ENCODE assay signal across 1 cellular context in the genomic region with DNA sequence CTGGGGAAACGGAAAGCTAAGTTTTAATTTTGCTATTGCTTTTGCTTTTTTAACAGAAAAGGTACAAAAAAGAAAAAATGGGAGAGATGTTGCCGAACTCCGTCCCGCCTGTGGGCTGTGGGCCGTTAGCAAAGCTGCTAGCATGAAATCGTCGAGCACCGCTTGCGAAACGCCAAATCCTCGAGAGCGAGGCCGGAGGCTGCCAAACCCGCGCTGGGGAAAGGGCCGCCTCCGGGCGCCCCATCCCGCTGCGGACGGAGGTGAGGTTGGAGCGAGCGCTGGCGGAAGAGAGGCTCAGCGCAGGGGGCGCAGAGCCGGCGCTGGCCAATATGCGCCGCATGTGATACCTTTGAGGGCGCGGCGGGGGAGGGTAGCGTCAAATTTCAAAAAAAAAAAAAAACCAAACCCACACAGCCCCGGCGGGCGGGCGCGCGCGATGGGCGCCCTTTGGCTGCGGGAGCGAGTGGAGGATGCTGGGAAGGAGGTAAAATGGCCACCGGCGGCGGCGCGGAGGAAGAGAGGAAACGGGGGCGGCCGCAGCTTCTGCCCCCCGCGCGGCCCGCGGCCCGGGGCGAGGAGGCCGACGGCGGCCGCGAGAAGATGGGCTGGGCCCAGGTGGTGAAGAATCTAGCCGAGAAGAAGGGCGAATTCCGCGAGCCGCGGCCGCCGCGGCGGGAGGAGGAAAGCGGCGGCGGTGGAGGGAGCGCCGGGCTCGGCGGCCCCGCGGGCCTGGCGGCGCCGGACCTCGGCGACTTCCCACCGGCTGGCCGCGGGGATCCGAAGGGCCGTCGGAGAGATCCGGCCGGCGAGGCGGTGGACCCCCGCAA.
TF ChIP-seq lines count a peak whose summit lies in the region.

A gene with protein sequence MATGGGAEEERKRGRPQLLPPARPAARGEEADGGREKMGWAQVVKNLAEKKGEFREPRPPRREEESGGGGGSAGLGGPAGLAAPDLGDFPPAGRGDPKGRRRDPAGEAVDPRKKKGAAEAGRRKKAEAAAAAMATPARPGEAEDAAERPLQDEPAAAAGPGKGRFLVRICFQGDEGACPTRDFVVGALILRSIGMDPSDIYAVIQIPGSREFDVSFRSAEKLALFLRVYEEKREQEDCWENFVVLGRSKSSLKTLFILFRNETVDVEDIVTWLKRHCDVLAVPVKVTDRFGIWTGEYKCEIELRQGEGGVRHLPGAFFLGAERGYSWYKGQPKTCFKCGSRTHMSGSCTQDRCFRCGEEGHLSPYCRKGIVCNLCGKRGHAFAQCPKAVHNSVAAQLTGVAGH (plus strand): TSS at position 473 of the 827 bp plus-strand sequence. CDS start 17 bp downstream, at position 490.

TF ChIP-seq in HepG2, 621 proteins besides CTCF, POLR2A, EP300 and RAD21 (continued from another document and continues in another):
- TF ChIP-seq RARG (CRISPR knock-in tag; IDR thresholded peaks at IDR 0.05; ENCODE audit: low read depth) (peak; percentile 74; the same call in 1 of the 2 replicates), TCF7 (IDR thresholded peaks at IDR 0.05; ENCODE audit: low read depth) (peak; percentile 71), DNMT3B (CRISPR knock-in tag; conservative IDR thresholded peaks at IDR 0.05) (peak; percentile 82; the same call in 1 of the 2 replicates), TBX2 (CRISPR knock-in tag; IDR thresholded peaks at IDR 0.05; ENCODE audit: borderline replicate concordance) (peak; percentile 99), TGIF2 (CRISPR knock-in tag; IDR thresholded peaks at IDR 0.05) (peak; percentile 94), NAIF1 (CRISPR knock-in tag; IDR thresholded peaks at IDR 0.05; ENCODE audit: borderline replicate concordance) (peak; percentile 98), YEATS4 (CRISPR knock-in tag; IDR thresholded peaks at IDR 0.05; ENCODE audit: borderline replicate concordance) (peak; percentile 98), ZNF75D (CRISPR knock-in tag; IDR thresholded peaks at IDR 0.05; ENCODE audit: borderline replicate concordance) (0 out of 2 replicates have a peak, but pooled peaks have one; percentile 87), FIP1L1 (IDR thresholded peaks at IDR 0.05; ENCODE audit: borderline replicate concordance, insufficient read depth, low read depth, low read length) (peak; percentile 95; the same call in 1 of the 2 replicates), ZNF652 (CRISPR knock-in tag; IDR thresholded peaks at IDR 0.05; ENCODE audit: borderline replicate concordance, low read depth) (peak; percentile 70), PCBP2 (optimal IDR thresholded peaks at IDR 0.05; ENCODE audit: low read depth, low read length, poor library complexity, severe bottlenecking) (no peak), FOXJ3 (CRISPR knock-in tag; IDR thresholded peaks at IDR 0.05; ENCODE audit: borderline replicate concordance) (peak; percentile 91; the same call in 1 of the 2 replicates), RFX3 (CRISPR knock-in tag; IDR thresholded peaks at IDR 0.05) (peak; percentile 56; the same call in 1 of the 2 replicates), ADNP (CRISPR knock-in tag; IDR thresholded peaks at IDR 0.05) (no peak), NCOR1 (IDR thresholded peaks at IDR 0.05; ENCODE audit: borderline replicate concordance, low read length) (peak; percentile 75; the same call in 1 of the 2 replicates), SP5 (CRISPR knock-in tag; IDR thresholded peaks at IDR 0.05; ENCODE audit: borderline replicate concordance, low read depth) (peak; percentile 82), RORA (CRISPR knock-in tag; IDR thresholded peaks at IDR 0.05) (peak; percentile 25; the same call in 1 of the 2 replicates), SSRP1 (CRISPR knock-in tag; IDR thresholded peaks at IDR 0.05) (0 out of 2 replicates have a peak, but pooled peaks have one; percentile 19), PTBP1 (IDR thresholded peaks at IDR 0.05; ENCODE audit: low read depth, low read length, poor library complexity, severe bottlenecking) (peak; percentile 99), ZBTB1 (CRISPR knock-in tag; IDR thresholded peaks at IDR 0.05; ENCODE audit: borderline replicate concordance) (no peak; the same call in 1 of the 2 replicates), ZNF343 (CRISPR knock-in tag; IDR thresholded peaks at IDR 0.05) (peak; percentile 36; the same call in 1 of the 2 replicates), ZNF484 (CRISPR knock-in tag; IDR thresholded peaks at IDR 0.05; ENCODE audit: borderline replicate concordance, low read depth) (no peak; the same call in 1 of the 2 replicates), ZNF136 (CRISPR knock-in tag; IDR thresholded peaks at IDR 0.05; ENCODE audit: low read depth) (peak; percentile 99; the same call in 1 of the 2 replicates), KAT7 (CRISPR knock-in tag; IDR thresholded peaks at IDR 0.05; ENCODE audit: borderline replicate concordance) (peak; percentile 99), SMAD3 (CRISPR knock-in tag; IDR thresholded peaks at IDR 0.05) (peak; percentile 98)
- TF ChIP-seq, protein P1, sequence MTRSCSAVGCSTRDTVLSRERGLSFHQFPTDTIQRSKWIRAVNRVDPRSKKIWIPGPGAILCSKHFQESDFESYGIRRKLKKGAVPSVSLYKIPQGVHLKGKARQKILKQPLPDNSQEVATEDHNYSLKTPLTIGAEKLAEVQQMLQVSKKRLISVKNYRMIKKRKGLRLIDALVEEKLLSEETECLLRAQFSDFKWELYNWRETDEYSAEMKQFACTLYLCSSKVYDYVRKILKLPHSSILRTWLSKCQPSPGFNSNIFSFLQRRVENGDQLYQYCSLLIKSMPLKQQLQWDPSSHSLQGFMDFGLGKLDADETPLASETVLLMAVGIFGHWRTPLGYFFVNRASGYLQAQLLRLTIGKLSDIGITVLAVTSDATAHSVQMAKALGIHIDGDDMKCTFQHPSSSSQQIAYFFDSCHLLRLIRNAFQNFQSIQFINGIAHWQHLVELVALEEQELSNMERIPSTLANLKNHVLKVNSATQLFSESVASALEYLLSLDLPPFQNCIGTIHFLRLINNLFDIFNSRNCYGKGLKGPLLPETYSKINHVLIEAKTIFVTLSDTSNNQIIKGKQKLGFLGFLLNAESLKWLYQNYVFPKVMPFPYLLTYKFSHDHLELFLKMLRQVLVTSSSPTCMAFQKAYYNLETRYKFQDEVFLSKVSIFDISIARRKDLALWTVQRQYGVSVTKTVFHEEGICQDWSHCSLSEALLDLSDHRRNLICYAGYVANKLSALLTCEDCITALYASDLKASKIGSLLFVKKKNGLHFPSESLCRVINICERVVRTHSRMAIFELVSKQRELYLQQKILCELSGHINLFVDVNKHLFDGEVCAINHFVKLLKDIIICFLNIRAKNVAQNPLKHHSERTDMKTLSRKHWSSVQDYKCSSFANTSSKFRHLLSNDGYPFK (CRISPR knock-in tag; IDR thresholded peaks at IDR 0.05; ENCODE audit: borderline replicate concordance): peak; percentile 86
- TF ChIP-seq, protein P2, sequence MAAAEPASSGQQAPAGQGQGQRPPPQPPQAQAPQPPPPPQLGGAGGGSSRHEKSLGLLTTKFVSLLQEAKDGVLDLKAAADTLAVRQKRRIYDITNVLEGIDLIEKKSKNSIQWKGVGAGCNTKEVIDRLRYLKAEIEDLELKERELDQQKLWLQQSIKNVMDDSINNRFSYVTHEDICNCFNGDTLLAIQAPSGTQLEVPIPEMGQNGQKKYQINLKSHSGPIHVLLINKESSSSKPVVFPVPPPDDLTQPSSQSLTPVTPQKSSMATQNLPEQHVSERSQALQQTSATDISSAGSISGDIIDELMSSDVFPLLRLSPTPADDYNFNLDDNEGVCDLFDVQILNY (CRISPR knock-in tag; conservative IDR thresholded peaks at IDR 0.05): peak; percentile 93
- TF ChIP-seq, protein P3, sequence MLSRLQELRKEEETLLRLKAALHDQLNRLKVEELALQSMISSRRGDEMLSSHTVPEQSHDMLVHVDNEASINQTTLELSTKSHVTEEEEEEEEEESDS (CRISPR knock-in tag; IDR thresholded peaks at IDR 0.05; ENCODE audit: borderline replicate concordance): no peak
- TF ChIP-seq, protein P4, sequence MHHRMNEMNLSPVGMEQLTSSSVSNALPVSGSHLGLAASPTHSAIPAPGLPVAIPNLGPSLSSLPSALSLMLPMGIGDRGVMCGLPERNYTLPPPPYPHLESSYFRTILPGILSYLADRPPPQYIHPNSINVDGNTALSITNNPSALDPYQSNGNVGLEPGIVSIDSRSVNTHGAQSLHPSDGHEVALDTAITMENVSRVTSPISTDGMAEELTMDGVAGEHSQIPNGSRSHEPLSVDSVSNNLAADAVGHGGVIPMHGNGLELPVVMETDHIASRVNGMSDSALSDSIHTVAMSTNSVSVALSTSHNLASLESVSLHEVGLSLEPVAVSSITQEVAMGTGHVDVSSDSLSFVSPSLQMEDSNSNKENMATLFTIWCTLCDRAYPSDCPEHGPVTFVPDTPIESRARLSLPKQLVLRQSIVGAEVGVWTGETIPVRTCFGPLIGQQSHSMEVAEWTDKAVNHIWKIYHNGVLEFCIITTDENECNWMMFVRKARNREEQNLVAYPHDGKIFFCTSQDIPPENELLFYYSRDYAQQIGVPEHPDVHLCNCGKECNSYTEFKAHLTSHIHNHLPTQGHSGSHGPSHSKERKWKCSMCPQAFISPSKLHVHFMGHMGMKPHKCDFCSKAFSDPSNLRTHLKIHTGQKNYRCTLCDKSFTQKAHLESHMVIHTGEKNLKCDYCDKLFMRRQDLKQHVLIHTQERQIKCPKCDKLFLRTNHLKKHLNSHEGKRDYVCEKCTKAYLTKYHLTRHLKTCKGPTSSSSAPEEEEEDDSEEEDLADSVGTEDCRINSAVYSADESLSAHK (CRISPR knock-in tag; IDR thresholded peaks at IDR 0.05; ENCODE audit: borderline replicate concordance): peak; percentile 94
- TF ChIP-seq, protein P5, sequence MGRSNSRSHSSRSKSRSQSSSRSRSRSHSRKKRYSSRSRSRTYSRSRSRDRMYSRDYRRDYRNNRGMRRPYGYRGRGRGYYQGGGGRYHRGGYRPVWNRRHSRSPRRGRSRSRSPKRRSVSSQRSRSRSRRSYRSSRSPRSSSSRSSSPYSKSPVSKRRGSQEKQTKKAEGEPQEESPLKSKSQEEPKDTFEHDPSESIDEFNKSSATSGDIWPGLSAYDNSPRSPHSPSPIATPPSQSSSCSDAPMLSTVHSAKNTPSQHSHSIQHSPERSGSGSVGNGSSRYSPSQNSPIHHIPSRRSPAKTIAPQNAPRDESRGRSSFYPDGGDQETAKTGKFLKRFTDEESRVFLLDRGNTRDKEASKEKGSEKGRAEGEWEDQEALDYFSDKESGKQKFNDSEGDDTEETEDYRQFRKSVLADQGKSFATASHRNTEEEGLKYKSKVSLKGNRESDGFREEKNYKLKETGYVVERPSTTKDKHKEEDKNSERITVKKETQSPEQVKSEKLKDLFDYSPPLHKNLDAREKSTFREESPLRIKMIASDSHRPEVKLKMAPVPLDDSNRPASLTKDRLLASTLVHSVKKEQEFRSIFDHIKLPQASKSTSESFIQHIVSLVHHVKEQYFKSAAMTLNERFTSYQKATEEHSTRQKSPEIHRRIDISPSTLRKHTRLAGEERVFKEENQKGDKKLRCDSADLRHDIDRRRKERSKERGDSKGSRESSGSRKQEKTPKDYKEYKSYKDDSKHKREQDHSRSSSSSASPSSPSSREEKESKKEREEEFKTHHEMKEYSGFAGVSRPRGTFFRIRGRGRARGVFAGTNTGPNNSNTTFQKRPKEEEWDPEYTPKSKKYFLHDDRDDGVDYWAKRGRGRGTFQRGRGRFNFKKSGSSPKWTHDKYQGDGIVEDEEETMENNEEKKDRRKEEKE (IDR thresholded peaks at IDR 0.05): no peak
- TF ChIP-seq, protein P6, sequence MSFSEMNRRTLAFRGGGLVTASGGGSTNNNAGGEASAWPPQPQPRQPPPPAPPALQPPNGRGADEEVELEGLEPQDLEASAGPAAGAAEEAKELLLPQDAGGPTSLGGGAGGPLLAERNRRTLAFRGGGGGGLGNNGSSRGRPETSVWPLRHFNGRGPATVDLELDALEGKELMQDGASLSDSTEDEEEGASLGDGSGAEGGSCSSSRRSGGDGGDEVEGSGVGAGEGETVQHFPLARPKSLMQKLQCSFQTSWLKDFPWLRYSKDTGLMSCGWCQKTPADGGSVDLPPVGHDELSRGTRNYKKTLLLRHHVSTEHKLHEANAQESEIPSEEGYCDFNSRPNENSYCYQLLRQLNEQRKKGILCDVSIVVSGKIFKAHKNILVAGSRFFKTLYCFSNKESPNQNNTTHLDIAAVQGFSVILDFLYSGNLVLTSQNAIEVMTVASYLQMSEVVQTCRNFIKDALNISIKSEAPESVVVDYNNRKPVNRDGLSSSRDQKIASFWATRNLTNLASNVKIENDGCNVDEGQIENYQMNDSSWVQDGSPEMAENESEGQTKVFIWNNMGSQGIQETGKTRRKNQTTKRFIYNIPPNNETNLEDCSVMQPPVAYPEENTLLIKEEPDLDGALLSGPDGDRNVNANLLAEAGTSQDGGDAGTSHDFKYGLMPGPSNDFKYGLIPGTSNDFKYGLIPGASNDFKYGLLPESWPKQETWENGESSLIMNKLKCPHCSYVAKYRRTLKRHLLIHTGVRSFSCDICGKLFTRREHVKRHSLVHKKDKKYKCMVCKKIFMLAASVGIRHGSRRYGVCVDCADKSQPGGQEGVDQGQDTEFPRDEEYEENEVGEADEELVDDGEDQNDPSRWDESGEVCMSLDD (CRISPR knock-in tag; IDR thresholded peaks at IDR 0.05; ENCODE audit: borderline replicate concordance): peak; percentile 96
- TF ChIP-seq, protein P7, sequence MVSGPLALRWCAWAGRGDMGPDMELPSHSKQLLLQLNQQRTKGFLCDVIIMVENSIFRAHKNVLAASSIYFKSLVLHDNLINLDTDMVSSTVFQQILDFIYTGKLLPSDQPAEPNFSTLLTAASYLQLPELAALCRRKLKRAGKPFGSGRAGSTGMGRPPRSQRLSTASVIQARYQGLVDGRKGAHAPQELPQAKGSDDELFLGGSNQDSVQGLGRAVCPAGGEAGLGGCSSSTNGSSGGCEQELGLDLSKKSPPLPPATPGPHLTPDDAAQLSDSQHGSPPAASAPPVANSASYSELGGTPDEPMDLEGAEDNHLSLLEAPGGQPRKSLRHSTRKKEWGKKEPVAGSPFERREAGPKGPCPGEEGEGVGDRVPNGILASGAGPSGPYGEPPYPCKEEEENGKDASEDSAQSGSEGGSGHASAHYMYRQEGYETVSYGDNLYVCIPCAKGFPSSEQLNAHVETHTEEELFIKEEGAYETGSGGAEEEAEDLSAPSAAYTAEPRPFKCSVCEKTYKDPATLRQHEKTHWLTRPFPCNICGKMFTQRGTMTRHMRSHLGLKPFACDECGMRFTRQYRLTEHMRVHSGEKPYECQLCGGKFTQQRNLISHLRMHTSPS (CRISPR knock-in tag; IDR thresholded peaks at IDR 0.05; ENCODE audit: low read depth): peak; percentile 77; the same call in 1 of the 2 replicates
- TF ChIP-seq, protein P8, sequence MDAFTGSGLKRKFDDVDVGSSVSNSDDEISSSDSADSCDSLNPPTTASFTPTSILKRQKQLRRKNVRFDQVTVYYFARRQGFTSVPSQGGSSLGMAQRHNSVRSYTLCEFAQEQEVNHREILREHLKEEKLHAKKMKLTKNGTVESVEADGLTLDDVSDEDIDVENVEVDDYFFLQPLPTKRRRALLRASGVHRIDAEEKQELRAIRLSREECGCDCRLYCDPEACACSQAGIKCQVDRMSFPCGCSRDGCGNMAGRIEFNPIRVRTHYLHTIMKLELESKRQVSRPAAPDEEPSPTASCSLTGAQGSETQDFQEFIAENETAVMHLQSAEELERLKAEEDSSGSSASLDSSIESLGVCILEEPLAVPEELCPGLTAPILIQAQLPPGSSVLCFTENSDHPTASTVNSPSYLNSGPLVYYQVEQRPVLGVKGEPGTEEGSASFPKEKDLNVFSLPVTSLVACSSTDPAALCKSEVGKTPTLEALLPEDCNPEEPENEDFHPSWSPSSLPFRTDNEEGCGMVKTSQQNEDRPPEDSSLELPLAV (CRISPR knock-in tag; conservative IDR thresholded peaks at IDR 0.05; ENCODE audit: low read depth): no peak
- TF ChIP-seq, protein P9, sequence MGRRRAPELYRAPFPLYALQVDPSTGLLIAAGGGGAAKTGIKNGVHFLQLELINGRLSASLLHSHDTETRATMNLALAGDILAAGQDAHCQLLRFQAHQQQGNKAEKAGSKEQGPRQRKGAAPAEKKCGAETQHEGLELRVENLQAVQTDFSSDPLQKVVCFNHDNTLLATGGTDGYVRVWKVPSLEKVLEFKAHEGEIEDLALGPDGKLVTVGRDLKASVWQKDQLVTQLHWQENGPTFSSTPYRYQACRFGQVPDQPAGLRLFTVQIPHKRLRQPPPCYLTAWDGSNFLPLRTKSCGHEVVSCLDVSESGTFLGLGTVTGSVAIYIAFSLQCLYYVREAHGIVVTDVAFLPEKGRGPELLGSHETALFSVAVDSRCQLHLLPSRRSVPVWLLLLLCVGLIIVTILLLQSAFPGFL (CRISPR knock-in tag; IDR thresholded peaks at IDR 0.05): peak; percentile 89; the same call in 1 of the 2 replicates
